In genomic region chr9:21974542-21975409, GRCh38 we compare ENCODE assay signal across 1 cellular context.
A peak's percentile ranks its signal among the peaks of the same experiment; 100 is the strongest.
TF ChIP-seq lines count a peak whose summit lies in the region.

No MANE protein-coding gene starts in this region.

TF ChIP-seq in HepG2, 621 proteins besides CTCF, POLR2A, EP300 and RAD21 (continues in another document):
- 0 out of 2 replicates have a peak, but pooled peaks have one; percentile 13 for TF ChIP-seq PITX1 (CRISPR knock-in tag; IDR thresholded peaks at IDR 0.05)
- TF ChIP-seq ZNF138 (CRISPR knock-in tag; IDR thresholded peaks at IDR 0.05; ENCODE audit: low read depth) = no peak
- TF ChIP-seq KAT8 (CRISPR knock-in tag; IDR thresholded peaks at IDR 0.05) = 0 out of 2 replicates have a peak, but pooled peaks have one; percentile 4
- no peak for TF ChIP-seq ISL2 (CRISPR knock-in tag; IDR thresholded peaks at IDR 0.05)
- no peak for TF ChIP-seq BRCA1 (CRISPR knock-in tag; IDR thresholded peaks at IDR 0.05)
- no peak for TF ChIP-seq NFIC (IDR thresholded peaks at IDR 0.05; ENCODE audit: low read length)
- peak; percentile 83; the same call in 1 of the 2 replicates for TF ChIP-seq PRDM10 (CRISPR knock-in tag; IDR thresholded peaks at IDR 0.05; ENCODE audit: low read depth)
- no peak for TF ChIP-seq HMGA1 (CRISPR knock-in tag; conservative IDR thresholded peaks at IDR 0.05)
- TF ChIP-seq ZBTB44 (CRISPR knock-in tag; IDR thresholded peaks at IDR 0.05) = no peak
- TF ChIP-seq CC2D1A (CRISPR knock-in tag; IDR thresholded peaks at IDR 0.05) = no peak
- peak; percentile 71 for TF ChIP-seq ZNF263 (CRISPR knock-in tag; IDR thresholded peaks at IDR 0.05)
- TF ChIP-seq ARNT2 (CRISPR knock-in tag; IDR thresholded peaks at IDR 0.05; ENCODE audit: low read depth) = peak; percentile 60
- no peak for TF ChIP-seq ZNF362 (CRISPR knock-in tag; IDR thresholded peaks at IDR 0.05; ENCODE audit: borderline replicate concordance)
- no peak for TF ChIP-seq ZNF792 (CRISPR knock-in tag; IDR thresholded peaks at IDR 0.05)
- no peak for TF ChIP-seq MXI1 (IDR thresholded peaks at IDR 0.05; ENCODE audit: borderline replicate concordance, low read depth, low read length)
- no peak for TF ChIP-seq HNRNPH1 (optimal IDR thresholded peaks at IDR 0.05; ENCODE audit: low read depth, low read length)
- TF ChIP-seq ZNF790 (CRISPR knock-in tag; IDR thresholded peaks at IDR 0.05; ENCODE audit: borderline replicate concordance) = no peak
- no peak for TF ChIP-seq MEIS1 (CRISPR knock-in tag; IDR thresholded peaks at IDR 0.05; ENCODE audit: borderline replicate concordance)
- no peak for TF ChIP-seq ZFP82 (CRISPR knock-in tag; IDR thresholded peaks at IDR 0.05; ENCODE audit: borderline replicate concordance)
- no peak for TF ChIP-seq ZNF44 (CRISPR knock-in tag; IDR thresholded peaks at IDR 0.05)
- no peak for TF ChIP-seq ZNF713 (CRISPR knock-in tag; IDR thresholded peaks at IDR 0.05)
- peak; percentile 51; the same call in 1 of the 2 replicates for TF ChIP-seq POGK (CRISPR knock-in tag; conservative IDR thresholded peaks at IDR 0.05)
- no peak for TF ChIP-seq ZBTB7B (CRISPR knock-in tag; IDR thresholded peaks at IDR 0.05)
- TF ChIP-seq BCL3 (CRISPR knock-in tag; IDR thresholded peaks at IDR 0.05) = 0 out of 2 replicates have a peak, but pooled peaks have one; percentile 33
- no peak for TF ChIP-seq KLF11 (CRISPR knock-in tag; IDR thresholded peaks at IDR 0.05)
- no peak for TF ChIP-seq ZNF18 (CRISPR knock-in tag; IDR thresholded peaks at IDR 0.05; ENCODE audit: insufficient replicate concordance)
- no peak for TF ChIP-seq FOXO4 (CRISPR knock-in tag; conservative IDR thresholded peaks at IDR 0.05)
- peak; percentile 49; the same call in 1 of the 2 replicates for TF ChIP-seq NRL (CRISPR knock-in tag; IDR thresholded peaks at IDR 0.05; ENCODE audit: borderline replicate concordance)
- no peak for TF ChIP-seq ZNF224 (CRISPR knock-in tag; IDR thresholded peaks at IDR 0.05)
- TF ChIP-seq ZNF33A (CRISPR knock-in tag; IDR thresholded peaks at IDR 0.05; ENCODE audit: borderline replicate concordance) = no peak
- TF ChIP-seq RFX5 (IDR thresholded peaks at IDR 0.05; ENCODE audit: low read depth, low read length) = no peak
- no peak for TF ChIP-seq LRRFIP1 (CRISPR knock-in tag; conservative IDR thresholded peaks at IDR 0.05)
- TF ChIP-seq TBX3 (IDR thresholded peaks at IDR 0.05; ENCODE audit: borderline replicate concordance) = no peak
- TF ChIP-seq EEA1 (CRISPR knock-in tag; IDR thresholded peaks at IDR 0.05; ENCODE audit: borderline replicate concordance) = no peak
- TF ChIP-seq LBX2 (CRISPR knock-in tag; IDR thresholded peaks at IDR 0.05; ENCODE audit: borderline replicate concordance) = no peak
- TF ChIP-seq ZNF704 (CRISPR knock-in tag; IDR thresholded peaks at IDR 0.05; ENCODE audit: borderline replicate concordance) = no peak
- no peak for TF ChIP-seq PPARG (CRISPR knock-in tag; conservative IDR thresholded peaks at IDR 0.05)
- TF ChIP-seq IKZF4 (CRISPR knock-in tag; IDR thresholded peaks at IDR 0.05; ENCODE audit: borderline replicate concordance, low read depth, not compliant biosample characterization) = no peak
- no peak for TF ChIP-seq MAZ (IDR thresholded peaks at IDR 0.05; ENCODE audit: borderline replicate concordance, low read depth, low read length)
- no peak for TF ChIP-seq MAZ (CRISPR knock-in tag; IDR thresholded peaks at IDR 0.05; ENCODE audit: low read depth)
- TF ChIP-seq KLF15 (CRISPR knock-in tag; IDR thresholded peaks at IDR 0.05; ENCODE audit: borderline replicate concordance) = no peak
- TF ChIP-seq ZNF615 (CRISPR knock-in tag; IDR thresholded peaks at IDR 0.05; ENCODE audit: borderline replicate concordance) = no peak
- TF ChIP-seq ZNF382 (CRISPR knock-in tag; IDR thresholded peaks at IDR 0.05; ENCODE audit: borderline replicate concordance) = no peak
- TF ChIP-seq RBAK (CRISPR knock-in tag; IDR thresholded peaks at IDR 0.05) = no peak
- TF ChIP-seq ZSCAN31 (CRISPR knock-in tag; IDR thresholded peaks at IDR 0.05; ENCODE audit: low read depth) = no peak
